1 cellular context compared by ENCODE assay signal in the genomic region with DNA sequence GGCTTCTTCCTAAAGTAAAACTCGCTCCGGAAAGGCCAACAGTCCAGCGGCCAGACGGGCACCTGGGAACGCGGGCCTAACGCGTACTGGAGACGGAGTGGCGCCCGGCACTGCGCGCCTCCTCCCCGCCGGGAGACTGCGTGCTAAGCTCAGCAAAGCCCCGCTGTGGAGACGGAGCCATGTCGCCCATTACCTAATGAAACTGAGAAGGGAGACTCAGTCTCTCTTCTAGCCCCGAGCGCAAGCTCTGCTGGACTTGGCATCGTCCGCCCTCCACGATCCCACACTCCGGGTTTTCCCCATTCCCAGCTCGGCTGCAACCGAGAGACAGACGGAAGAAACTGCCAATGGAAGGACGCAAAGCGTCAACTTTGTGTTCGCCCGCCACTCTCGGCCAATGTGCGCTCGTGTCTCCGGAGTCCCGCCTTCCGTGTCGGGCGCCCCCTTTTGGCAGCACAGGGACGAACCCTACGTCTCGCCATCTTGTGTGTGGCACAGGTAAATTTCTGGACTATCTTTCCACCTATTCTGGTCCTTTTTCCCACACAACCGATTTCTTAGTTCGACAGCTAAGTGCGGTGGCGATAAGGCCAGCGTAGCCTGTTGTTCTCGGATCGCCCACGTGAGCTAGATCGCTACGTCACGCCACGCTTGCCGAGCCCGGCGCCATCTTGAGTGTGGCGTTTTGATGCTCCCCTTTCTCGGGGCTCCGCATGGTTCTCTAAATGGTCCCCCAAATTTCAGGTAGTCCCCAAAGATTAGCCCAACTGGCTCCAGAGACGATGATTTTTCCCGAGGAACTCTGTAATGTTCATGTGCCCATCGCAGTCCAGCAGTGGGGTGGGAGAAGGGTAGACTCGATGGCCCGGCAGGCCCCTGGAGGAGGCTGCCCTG.
TF ChIP-seq lines count a peak whose summit lies in the region.

No MANE protein-coding gene starts in this region.

TF ChIP-seq in K562, 482 proteins besides CTCF, POLR2A, EP300 and RAD21 (continued from another document and continues in another):
- TF ChIP-seq, protein P1, sequence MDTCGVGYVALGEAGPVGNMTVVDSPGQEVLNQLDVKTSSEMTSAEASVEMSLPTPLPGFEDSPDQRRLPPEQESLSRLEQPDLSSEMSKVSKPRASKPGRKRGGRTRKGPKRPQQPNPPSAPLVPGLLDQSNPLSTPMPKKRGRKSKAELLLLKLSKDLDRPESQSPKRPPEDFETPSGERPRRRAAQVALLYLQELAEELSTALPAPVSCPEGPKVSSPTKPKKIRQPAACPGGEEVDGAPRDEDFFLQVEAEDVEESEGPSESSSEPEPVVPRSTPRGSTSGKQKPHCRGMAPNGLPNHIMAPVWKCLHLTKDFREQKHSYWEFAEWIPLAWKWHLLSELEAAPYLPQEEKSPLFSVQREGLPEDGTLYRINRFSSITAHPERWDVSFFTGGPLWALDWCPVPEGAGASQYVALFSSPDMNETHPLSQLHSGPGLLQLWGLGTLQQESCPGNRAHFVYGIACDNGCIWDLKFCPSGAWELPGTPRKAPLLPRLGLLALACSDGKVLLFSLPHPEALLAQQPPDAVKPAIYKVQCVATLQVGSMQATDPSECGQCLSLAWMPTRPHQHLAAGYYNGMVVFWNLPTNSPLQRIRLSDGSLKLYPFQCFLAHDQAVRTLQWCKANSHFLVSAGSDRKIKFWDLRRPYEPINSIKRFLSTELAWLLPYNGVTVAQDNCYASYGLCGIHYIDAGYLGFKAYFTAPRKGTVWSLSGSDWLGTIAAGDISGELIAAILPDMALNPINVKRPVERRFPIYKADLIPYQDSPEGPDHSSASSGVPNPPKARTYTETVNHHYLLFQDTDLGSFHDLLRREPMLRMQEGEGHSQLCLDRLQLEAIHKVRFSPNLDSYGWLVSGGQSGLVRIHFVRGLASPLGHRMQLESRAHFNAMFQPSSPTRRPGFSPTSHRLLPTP (IDR thresholded peaks at IDR 0.05; ENCODE audit: borderline replicate concordance, extremely low read depth, insufficient read length) = no peak
- TF ChIP-seq SRF (CRISPR knock-in tag; IDR thresholded peaks at IDR 0.05) (0 out of 4 replicates have a peak, but pooled peaks of 1 of the 2 experiments have one; percentile 22), ZNF143 (CRISPR knock-in tag; IDR thresholded peaks at IDR 0.05) (no peak), KAT8 (IDR thresholded peaks at IDR 0.05; ENCODE audit: low read depth) (no peak), ZNF239 (CRISPR knock-in tag; IDR thresholded peaks at IDR 0.05) (no peak), TCF7L2 (IDR thresholded peaks at IDR 0.05; ENCODE audit: low read depth, low read length) (no peak), NFXL1 (CRISPR knock-in tag; IDR thresholded peaks at IDR 0.05) (no peak), ELF1 (tag; IDR thresholded peaks at IDR 0.05) (peak; percentile 36; the same call in 1 of the 2 replicates), ELF2 (CRISPR knock-in tag; IDR thresholded peaks at IDR 0.05) (no peak), TGIF2 (CRISPR knock-in tag; IDR thresholded peaks at IDR 0.05) (no peak), KLF1 (tag; IDR thresholded peaks at IDR 0.05) (no peak), SMAD4 (CRISPR knock-in tag; conservative IDR thresholded peaks at IDR 0.05) (no peak; the same call in 1 of the 2 replicates), ZNF174 (CRISPR knock-in tag; IDR thresholded peaks at IDR 0.05) (no peak), BRD9 (IDR thresholded peaks at IDR 0.05; ENCODE audit: low read depth, partially characterized antibody) (peak; percentile 88), ZNF584 (CRISPR knock-in tag; IDR thresholded peaks at IDR 0.05; ENCODE audit: low read depth) (peak; percentile 34; the same call in 1 of the 2 replicates), PURB (CRISPR knock-in tag; IDR thresholded peaks at IDR 0.05; ENCODE audit: low read depth) (no peak), SREBF1 (IDR thresholded peaks at IDR 0.05; ENCODE audit: borderline replicate concordance, low read depth, low read length) (no peak), ETV5 (CRISPR knock-in tag; IDR thresholded peaks at IDR 0.05; ENCODE audit: low read depth) (peak; percentile 29; the same call in 1 of the 2 replicates), ZFPM2 (CRISPR knock-in tag; IDR thresholded peaks at IDR 0.05) (no peak), SAFB2 (IDR thresholded peaks at IDR 0.05; ENCODE audit: borderline replicate concordance, low read depth, low read length, severe bottlenecking) (no peak), TBL1XR1 (IDR thresholded peaks at IDR 0.05; ENCODE audit: low read length in 2 of 2) (no peak), BCL6 (CRISPR knock-in tag; IDR thresholded peaks at IDR 0.05) (no peak), PTBP1 (IDR thresholded peaks at IDR 0.05; ENCODE audit: low read depth, low read length) (no peak), ZNF24 (IDR thresholded peaks at IDR 0.05) (no peak), COPS2 (conservative IDR thresholded peaks at IDR 0.05) (no peak), ZNF780A (CRISPR knock-in tag; IDR thresholded peaks at IDR 0.05) (no peak), POLR2AphosphoS2 (IDR thresholded peaks at IDR 0.05; ENCODE audit: low read length) (no peak), SIN3B (IDR thresholded peaks at IDR 0.05; ENCODE audit: low read depth) (no peak), NCOR1 (IDR thresholded peaks at IDR 0.05) (peak; percentile 38; the same call in 1 of the 2 replicates), ZNF282 (CRISPR knock-in tag; IDR thresholded peaks at IDR 0.05) (no peak), CBX1 (IDR thresholded peaks at IDR 0.05; ENCODE audit: low read depth) (no peak), L3MBTL2 (IDR thresholded peaks at IDR 0.05) (0 out of 2 replicates have a peak, but pooled peaks have one; percentile 42), ILF3 (IDR thresholded peaks at IDR 0.05; ENCODE audit: borderline replicate concordance) (no peak), FOSL1 (tag; conservative IDR thresholded peaks at IDR 0.05) (no peak; the same call in 1 of the 2 replicates), PRMT5 (CRISPR knock-in tag; IDR thresholded peaks at IDR 0.05) (no peak), CBX2 (IDR thresholded peaks at IDR 0.05; ENCODE audit: insufficient read depth, low read length, poor library complexity, severe bottlenecking) (no peak), GATA2 (CRISPR knock-in tag; IDR thresholded peaks at IDR 0.05) (no peak), ZNF134 (CRISPR knock-in tag; conservative IDR thresholded peaks at IDR 0.05) (no peak), PHTF2 (CRISPR knock-in tag; IDR thresholded peaks at IDR 0.05) (no peak), ZNF253 (CRISPR knock-in tag; conservative IDR thresholded peaks at IDR 0.05) (no peak), TOE1 (IDR thresholded peaks at IDR 0.05; ENCODE audit: borderline replicate concordance) (peak; percentile 95), TOE1 (CRISPR knock-in tag; IDR thresholded peaks at IDR 0.05; ENCODE audit: borderline replicate concordance, low read depth) (peak; percentile 55), RBM14 (IDR thresholded peaks at IDR 0.05; ENCODE audit: borderline replicate concordance, insufficient read depth, low read depth, low read length) (no peak), ZKSCAN8 (CRISPR knock-in tag; IDR thresholded peaks at IDR 0.05) (peak; percentile 50; the same call in 1 of the 2 replicates), NFIX (CRISPR knock-in tag; IDR thresholded peaks at IDR 0.05; ENCODE audit: low read depth) (no peak), NR2C2 (CRISPR knock-in tag; IDR thresholded peaks at IDR 0.05) (no peak; the same call in 1 of the 2 replicates), NR2C2 (tag; IDR thresholded peaks at IDR 0.05) (peak; percentile 76), NONO (IDR thresholded peaks at IDR 0.05; ENCODE audit: low read depth in 2 of 2, low read length in 1 of 2) (no peak), ARID1B (IDR thresholded peaks at IDR 0.05) (peak; percentile 37; the same call in 1 of the 2 replicates), STAT5A (IDR thresholded peaks at IDR 0.05; ENCODE audit: borderline replicate concordance, low read length) (no peak), FIP1L1 (IDR thresholded peaks at IDR 0.05; ENCODE audit: low read depth, low read length, poor library complexity, severe bottlenecking) (peak; percentile 28), ZNF354B (CRISPR knock-in tag; IDR thresholded peaks at IDR 0.05) (no peak), IFI16 (CRISPR knock-in tag; IDR thresholded peaks at IDR 0.05) (no peak), ZNF57 (CRISPR knock-in tag; IDR thresholded peaks at IDR 0.05) (no peak), TCFL5 (CRISPR knock-in tag; conservative IDR thresholded peaks at IDR 0.05) (no peak), SRSF1 (IDR thresholded peaks at IDR 0.05; ENCODE audit: low read depth, low read length) (no peak), U2AF2 (optimal IDR thresholded peaks at IDR 0.05; ENCODE audit: low read depth, low read length) (no peak), MYNN (IDR thresholded peaks at IDR 0.05) (no peak), MYNN (CRISPR knock-in tag; IDR thresholded peaks at IDR 0.05) (no peak), MTA2 (IDR thresholded peaks at IDR 0.05; ENCODE audit: low read depth) (no peak), ETV1 (tag; conservative IDR thresholded peaks at IDR 0.05; ENCODE audit: low read depth) (no peak)
- TF ChIP-seq, protein P2, sequence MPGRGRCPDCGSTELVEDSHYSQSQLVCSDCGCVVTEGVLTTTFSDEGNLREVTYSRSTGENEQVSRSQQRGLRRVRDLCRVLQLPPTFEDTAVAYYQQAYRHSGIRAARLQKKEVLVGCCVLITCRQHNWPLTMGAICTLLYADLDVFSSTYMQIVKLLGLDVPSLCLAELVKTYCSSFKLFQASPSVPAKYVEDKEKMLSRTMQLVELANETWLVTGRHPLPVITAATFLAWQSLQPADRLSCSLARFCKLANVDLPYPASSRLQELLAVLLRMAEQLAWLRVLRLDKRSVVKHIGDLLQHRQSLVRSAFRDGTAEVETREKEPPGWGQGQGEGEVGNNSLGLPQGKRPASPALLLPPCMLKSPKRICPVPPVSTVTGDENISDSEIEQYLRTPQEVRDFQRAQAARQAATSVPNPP (IDR thresholded peaks at IDR 0.05; ENCODE audit: borderline replicate concordance, insufficient read depth, insufficient read length) = no peak
- TF ChIP-seq, protein P3, sequence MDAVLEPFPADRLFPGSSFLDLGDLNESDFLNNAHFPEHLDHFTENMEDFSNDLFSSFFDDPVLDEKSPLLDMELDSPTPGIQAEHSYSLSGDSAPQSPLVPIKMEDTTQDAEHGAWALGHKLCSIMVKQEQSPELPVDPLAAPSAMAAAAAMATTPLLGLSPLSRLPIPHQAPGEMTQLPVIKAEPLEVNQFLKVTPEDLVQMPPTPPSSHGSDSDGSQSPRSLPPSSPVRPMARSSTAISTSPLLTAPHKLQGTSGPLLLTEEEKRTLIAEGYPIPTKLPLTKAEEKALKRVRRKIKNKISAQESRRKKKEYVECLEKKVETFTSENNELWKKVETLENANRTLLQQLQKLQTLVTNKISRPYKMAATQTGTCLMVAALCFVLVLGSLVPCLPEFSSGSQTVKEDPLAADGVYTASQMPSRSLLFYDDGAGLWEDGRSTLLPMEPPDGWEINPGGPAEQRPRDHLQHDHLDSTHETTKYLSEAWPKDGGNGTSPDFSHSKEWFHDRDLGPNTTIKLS (IDR thresholded peaks at IDR 0.05; ENCODE audit: borderline replicate concordance, low read depth) = peak; percentile 54; the same call in 1 of the 2 replicates
- TF ChIP-seq, protein P4, sequence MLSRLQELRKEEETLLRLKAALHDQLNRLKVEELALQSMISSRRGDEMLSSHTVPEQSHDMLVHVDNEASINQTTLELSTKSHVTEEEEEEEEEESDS (CRISPR knock-in tag; IDR thresholded peaks at IDR 0.05) = no peak
- TF ChIP-seq, protein P5, sequence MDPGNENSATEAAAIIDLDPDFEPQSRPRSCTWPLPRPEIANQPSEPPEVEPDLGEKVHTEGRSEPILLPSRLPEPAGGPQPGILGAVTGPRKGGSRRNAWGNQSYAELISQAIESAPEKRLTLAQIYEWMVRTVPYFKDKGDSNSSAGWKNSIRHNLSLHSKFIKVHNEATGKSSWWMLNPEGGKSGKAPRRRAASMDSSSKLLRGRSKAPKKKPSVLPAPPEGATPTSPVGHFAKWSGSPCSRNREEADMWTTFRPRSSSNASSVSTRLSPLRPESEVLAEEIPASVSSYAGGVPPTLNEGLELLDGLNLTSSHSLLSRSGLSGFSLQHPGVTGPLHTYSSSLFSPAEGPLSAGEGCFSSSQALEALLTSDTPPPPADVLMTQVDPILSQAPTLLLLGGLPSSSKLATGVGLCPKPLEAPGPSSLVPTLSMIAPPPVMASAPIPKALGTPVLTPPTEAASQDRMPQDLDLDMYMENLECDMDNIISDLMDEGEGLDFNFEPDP (CRISPR knock-in tag; IDR thresholded peaks at IDR 0.05) = no peak
- TF ChIP-seq, protein P6, sequence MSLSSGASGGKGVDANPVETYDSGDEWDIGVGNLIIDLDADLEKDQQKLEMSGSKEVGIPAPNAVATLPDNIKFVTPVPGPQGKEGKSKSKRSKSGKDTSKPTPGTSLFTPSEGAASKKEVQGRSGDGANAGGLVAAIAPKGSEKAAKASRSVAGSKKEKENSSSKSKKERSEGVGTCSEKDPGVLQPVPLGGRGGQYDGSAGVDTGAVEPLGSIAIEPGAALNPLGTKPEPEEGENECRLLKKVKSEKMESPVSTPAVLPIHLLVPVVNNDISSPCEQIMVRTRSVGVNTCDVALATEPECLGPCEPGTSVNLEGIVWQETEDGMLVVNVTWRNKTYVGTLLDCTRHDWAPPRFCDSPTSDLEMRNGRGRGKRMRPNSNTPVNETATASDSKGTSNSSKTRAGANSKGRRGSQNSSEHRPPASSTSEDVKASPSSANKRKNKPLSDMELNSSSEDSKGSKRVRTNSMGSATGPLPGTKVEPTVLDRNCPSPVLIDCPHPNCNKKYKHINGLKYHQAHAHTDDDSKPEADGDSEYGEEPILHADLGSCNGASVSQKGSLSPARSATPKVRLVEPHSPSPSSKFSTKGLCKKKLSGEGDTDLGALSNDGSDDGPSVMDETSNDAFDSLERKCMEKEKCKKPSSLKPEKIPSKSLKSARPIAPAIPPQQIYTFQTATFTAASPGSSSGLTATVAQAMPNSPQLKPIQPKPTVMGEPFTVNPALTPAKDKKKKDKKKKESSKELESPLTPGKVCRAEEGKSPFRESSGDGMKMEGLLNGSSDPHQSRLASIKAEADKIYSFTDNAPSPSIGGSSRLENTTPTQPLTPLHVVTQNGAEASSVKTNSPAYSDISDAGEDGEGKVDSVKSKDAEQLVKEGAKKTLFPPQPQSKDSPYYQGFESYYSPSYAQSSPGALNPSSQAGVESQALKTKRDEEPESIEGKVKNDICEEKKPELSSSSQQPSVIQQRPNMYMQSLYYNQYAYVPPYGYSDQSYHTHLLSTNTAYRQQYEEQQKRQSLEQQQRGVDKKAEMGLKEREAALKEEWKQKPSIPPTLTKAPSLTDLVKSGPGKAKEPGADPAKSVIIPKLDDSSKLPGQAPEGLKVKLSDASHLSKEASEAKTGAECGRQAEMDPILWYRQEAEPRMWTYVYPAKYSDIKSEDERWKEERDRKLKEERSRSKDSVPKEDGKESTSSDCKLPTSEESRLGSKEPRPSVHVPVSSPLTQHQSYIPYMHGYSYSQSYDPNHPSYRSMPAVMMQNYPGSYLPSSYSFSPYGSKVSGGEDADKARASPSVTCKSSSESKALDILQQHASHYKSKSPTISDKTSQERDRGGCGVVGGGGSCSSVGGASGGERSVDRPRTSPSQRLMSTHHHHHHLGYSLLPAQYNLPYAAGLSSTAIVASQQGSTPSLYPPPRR (CRISPR knock-in tag; IDR thresholded peaks at IDR 0.05; ENCODE audit: borderline replicate concordance) = no peak
